ENCODE assay signal across 1 cellular context in the genomic region with DNA sequence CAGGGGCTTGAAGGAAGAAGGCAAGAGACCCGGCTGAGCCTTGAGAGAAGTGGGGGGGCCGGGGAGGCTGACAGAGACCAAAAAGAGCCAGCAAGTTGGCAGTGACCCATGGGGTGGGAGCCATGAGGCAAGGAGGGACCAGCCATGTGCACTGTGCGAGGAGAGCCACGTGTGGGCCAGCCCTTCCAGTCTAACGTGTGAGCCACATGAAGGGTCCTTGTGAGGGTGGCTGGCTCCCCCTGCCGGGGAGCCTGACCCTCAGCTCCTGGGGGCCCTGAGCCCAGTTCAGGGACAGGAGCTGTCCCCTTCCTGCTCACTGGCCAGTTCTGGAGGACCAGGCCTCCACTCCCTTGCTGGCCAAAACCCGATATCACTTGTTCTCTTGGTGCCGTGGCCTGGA.
A peak's percentile ranks its signal among the peaks of the same experiment; 100 is the strongest.
TF ChIP-seq lines count a peak whose summit lies in the region.
"Not testable (repeated sequence)": the region's sequence is repeated elsewhere in the genome, so short reads cannot be mapped to it uniquely, and the experiment has no call there.

No MANE protein-coding gene starts in this region.

TF ChIP-seq in K562, 482 proteins besides CTCF, POLR2A, EP300 and RAD21 (continues in another document):
- TF ChIP-seq TEAD4 (IDR thresholded peaks at IDR 0.05; ENCODE audit: low read length); MYC (CRISPR knock-in tag; IDR thresholded peaks at IDR 0.05; ENCODE audit: borderline replicate concordance, low read depth): not testable (repeated sequence)
- peak; percentile 70; the same call in 1 of the 2 replicates for TF ChIP-seq TEAD4 (CRISPR knock-in tag; IDR thresholded peaks at IDR 0.05; ENCODE audit: borderline replicate concordance)
- TF ChIP-seq FOXA3 (CRISPR knock-in tag; conservative IDR thresholded peaks at IDR 0.05 in 1 of 2, IDR thresholded peaks at IDR 0.05 in 1 of 2), result peak in 1 of 2 experiments; percentile 55; a peak in 1 of 4 replicates
- peak; percentile 97 for TF ChIP-seq MGA (IDR thresholded peaks at IDR 0.05)
- peak; percentile 89 for TF ChIP-seq NR3C1 (CRISPR knock-in tag; IDR thresholded peaks at IDR 0.05)
- TF ChIP-seq, protein P1, sequence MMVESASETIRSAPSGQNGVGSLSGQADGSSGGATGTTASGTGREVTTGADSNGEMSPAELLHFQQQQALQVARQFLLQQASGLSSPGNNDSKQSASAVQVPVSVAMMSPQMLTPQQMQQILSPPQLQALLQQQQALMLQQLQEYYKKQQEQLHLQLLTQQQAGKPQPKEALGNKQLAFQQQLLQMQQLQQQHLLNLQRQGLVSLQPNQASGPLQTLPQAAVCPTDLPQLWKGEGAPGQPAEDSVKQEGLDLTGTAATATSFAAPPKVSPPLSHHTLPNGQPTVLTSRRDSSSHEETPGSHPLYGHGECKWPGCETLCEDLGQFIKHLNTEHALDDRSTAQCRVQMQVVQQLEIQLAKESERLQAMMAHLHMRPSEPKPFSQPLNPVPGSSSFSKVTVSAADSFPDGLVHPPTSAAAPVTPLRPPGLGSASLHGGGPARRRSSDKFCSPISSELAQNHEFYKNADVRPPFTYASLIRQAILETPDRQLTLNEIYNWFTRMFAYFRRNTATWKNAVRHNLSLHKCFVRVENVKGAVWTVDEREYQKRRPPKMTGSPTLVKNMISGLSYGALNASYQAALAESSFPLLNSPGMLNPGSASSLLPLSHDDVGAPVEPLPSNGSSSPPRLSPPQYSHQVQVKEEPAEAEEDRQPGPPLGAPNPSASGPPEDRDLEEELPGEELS (CRISPR knock-in tag; IDR thresholded peaks at IDR 0.05; ENCODE audit: borderline replicate concordance), result peak; percentile 93; the same call in 1 of the 2 replicates
- peak; percentile 29; the same call in 1 of the 2 replicates for TF ChIP-seq BHLHE40 (IDR thresholded peaks at IDR 0.05; ENCODE audit: low read length)
- peak; percentile 54 for TF ChIP-seq SMC3 (conservative IDR thresholded peaks at IDR 0.05; ENCODE audit: insufficient read depth, low read depth, low read length)
- TF ChIP-seq RBFOX2 (IDR thresholded peaks at IDR 0.05; ENCODE audit: low read depth, low read length), result 0 out of 2 replicates have a peak, but pooled peaks have one; percentile 28
- 0 out of 2 replicates have a peak, but pooled peaks have one; percentile 62 for TF ChIP-seq CBFB (CRISPR knock-in tag; IDR thresholded peaks at IDR 0.05)
- TF ChIP-seq, protein P2, sequence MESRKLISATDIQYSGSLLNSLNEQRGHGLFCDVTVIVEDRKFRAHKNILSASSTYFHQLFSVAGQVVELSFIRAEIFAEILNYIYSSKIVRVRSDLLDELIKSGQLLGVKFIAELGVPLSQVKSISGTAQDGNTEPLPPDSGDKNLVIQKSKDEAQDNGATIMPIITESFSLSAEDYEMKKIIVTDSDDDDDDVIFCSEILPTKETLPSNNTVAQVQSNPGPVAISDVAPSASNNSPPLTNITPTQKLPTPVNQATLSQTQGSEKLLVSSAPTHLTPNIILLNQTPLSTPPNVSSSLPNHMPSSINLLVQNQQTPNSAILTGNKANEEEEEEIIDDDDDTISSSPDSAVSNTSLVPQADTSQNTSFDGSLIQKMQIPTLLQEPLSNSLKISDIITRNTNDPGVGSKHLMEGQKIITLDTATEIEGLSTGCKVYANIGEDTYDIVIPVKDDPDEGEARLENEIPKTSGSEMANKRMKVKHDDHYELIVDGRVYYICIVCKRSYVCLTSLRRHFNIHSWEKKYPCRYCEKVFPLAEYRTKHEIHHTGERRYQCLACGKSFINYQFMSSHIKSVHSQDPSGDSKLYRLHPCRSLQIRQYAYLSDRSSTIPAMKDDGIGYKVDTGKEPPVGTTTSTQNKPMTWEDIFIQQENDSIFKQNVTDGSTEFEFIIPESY (CRISPR knock-in tag; IDR thresholded peaks at IDR 0.05), result peak; percentile 51; the same call in 1 of the 2 replicates
- 0 out of 2 replicates have a peak, but pooled peaks have one; percentile 35 for TF ChIP-seq E2F5 (CRISPR knock-in tag; IDR thresholded peaks at IDR 0.05)
- TF ChIP-seq, protein P3, sequence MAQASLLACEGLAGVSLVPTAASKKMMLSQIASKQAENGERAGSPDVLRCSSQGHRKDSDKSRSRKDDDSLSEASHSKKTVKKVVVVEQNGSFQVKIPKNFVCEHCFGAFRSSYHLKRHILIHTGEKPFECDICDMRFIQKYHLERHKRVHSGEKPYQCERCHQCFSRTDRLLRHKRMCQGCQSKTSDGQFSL (CRISPR knock-in tag; IDR thresholded peaks at IDR 0.05), result peak; percentile 70
- TF ChIP-seq, protein P3 (tag; IDR thresholded peaks at IDR 0.05), result not testable (repeated sequence)
- TF ChIP-seq RB1 (IDR thresholded peaks at IDR 0.05; ENCODE audit: low read depth), result 0 out of 2 replicates have a peak, but pooled peaks have one; percentile 33
- TF ChIP-seq USF2 (CRISPR knock-in tag; IDR thresholded peaks at IDR 0.05), result peak; percentile 33; the same call in 1 of the 2 replicates
- 0 out of 2 replicates have a peak, but pooled peaks have one; percentile 32 for TF ChIP-seq CXXC5 (CRISPR knock-in tag; IDR thresholded peaks at IDR 0.05)
- TF ChIP-seq USF1 (CRISPR knock-in tag; IDR thresholded peaks at IDR 0.05), result peak; percentile 44; the same call in 1 of the 2 replicates
- peak; percentile 62; the same call in 1 of the 2 replicates for TF ChIP-seq FOXP1 (CRISPR knock-in tag; IDR thresholded peaks at IDR 0.05)
- peak; percentile 91 for TF ChIP-seq L3MBTL2 (IDR thresholded peaks at IDR 0.05)
- peak; percentile 93 for TF ChIP-seq MYC (IDR thresholded peaks at IDR 0.05; ENCODE audit: low read depth, low read length)
- peak in 1 of 2 experiments; percentile 69; a peak in 1 of 4 replicates for TF ChIP-seq SIN3A (IDR thresholded peaks at IDR 0.05; ENCODE audit: borderline replicate concordance in 2 of 2, control insufficient read depth in 1 of 2, low read depth in 2 of 2, low read length in 2 of 2)
- TF ChIP-seq, protein P4, sequence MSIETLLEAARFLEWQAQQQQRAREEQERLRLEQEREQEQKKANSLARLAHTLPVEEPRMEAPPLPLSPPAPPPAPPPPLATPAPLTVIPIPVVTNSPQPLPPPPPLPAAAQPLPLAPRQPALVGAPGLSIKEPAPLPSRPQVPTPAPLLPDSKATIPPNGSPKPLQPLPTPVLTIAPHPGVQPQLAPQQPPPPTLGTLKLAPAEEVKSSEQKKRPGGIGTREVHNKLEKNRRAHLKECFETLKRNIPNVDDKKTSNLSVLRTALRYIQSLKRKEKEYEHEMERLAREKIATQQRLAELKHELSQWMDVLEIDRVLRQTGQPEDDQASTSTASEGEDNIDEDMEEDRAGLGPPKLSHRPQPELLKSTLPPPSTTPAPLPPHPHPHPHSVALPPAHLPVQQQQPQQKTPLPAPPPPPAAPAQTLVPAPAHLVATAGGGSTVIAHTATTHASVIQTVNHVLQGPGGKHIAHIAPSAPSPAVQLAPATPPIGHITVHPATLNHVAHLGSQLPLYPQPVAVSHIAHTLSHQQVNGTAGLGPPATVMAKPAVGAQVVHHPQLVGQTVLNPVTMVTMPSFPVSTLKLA (conservative IDR thresholded peaks at IDR 0.05), result peak; percentile 69 to 74
- peak; percentile 38; the same call in 1 of the 2 replicates for TF ChIP-seq RNF2 (IDR thresholded peaks at IDR 0.05)
- 0 out of 2 replicates have a peak, but pooled peaks have one; percentile 23 for TF ChIP-seq ZNF263 (CRISPR knock-in tag; IDR thresholded peaks at IDR 0.05; ENCODE audit: borderline replicate concordance)
- 0 out of 2 replicates have a peak, but pooled peaks have one; percentile 90 for TF ChIP-seq ZNF232 (CRISPR knock-in tag; IDR thresholded peaks at IDR 0.05)
- peak; percentile 65; the same call in 1 of the 2 replicates for TF ChIP-seq ZNF224 (CRISPR knock-in tag; IDR thresholded peaks at IDR 0.05)
- peak; percentile 41; the same call in 1 of the 2 replicates for TF ChIP-seq MXI1 (IDR thresholded peaks at IDR 0.05; ENCODE audit: low read depth, low read length)
